ENCODE assay signal across 1 cellular context in genomic region chr3:52845157-52845556, GRCh38.
TF ChIP-seq lines count a peak whose summit lies in the region.

No MANE protein-coding gene starts in this region.

TF ChIP-seq in HepG2, 621 proteins besides CTCF, POLR2A, EP300 and RAD21 (continues in another document):
- TF ChIP-seq HDAC1 (CRISPR knock-in tag; IDR thresholded peaks at IDR 0.05), result peak; percentile 28; the same call in 1 of the 2 replicates
- TF ChIP-seq SRF (IDR thresholded peaks at IDR 0.05; ENCODE audit: low read depth, low read length), result no peak
- TF ChIP-seq KDM2A (CRISPR knock-in tag; IDR thresholded peaks at IDR 0.05; ENCODE audit: borderline replicate concordance, low read depth), result no peak
- no peak for TF ChIP-seq HOXA5 (CRISPR knock-in tag; IDR thresholded peaks at IDR 0.05)
- TF ChIP-seq SOX5 (CRISPR knock-in tag; IDR thresholded peaks at IDR 0.05; ENCODE audit: borderline replicate concordance), result peak; percentile 77
- TF ChIP-seq ZNF781 (CRISPR knock-in tag; IDR thresholded peaks at IDR 0.05; ENCODE audit: borderline replicate concordance, not compliant biosample characterization), result no peak
- TF ChIP-seq, protein P1, sequence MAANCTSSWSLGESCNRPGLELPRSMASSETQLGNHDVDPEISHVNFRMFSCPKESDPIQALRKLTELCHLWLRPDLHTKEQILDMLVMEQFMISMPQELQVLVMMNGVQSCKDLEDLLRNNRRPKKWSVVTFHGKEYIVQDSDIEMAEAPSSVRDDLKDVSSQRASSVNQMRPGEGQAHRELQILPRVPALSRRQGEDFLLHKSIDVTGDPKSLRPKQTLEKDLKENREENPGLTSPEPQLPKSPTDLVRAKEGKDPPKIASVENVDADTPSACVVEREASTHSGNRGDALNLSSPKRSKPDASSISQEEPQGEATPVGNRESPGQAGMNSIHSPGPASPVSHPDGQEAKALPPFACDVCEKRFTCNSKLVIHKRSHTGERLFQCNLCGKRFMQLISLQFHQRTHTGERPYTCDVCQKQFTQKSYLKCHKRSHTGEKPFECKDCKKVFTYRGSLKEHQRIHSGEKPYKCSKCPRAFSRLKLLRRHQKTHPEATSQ (CRISPR knock-in tag; IDR thresholded peaks at IDR 0.05; ENCODE audit: borderline replicate concordance), result no peak
- no peak for TF ChIP-seq ZNF883 (CRISPR knock-in tag; IDR thresholded peaks at IDR 0.05; ENCODE audit: not compliant biosample characterization)
- no peak for TF ChIP-seq ZBTB1 (CRISPR knock-in tag; IDR thresholded peaks at IDR 0.05; ENCODE audit: borderline replicate concordance)
- 0 out of 2 replicates have a peak, but pooled peaks have one; percentile 27 for TF ChIP-seq MEIS2 (CRISPR knock-in tag; IDR thresholded peaks at IDR 0.05)
- no peak for TF ChIP-seq NFAT5 (CRISPR knock-in tag; IDR thresholded peaks at IDR 0.05)
- no peak for TF ChIP-seq PHB2 (IDR thresholded peaks at IDR 0.05; ENCODE audit: partially characterized antibody)
- peak; percentile 28; the same call in 1 of the 2 replicates for TF ChIP-seq FOXO1 (CRISPR knock-in tag; IDR thresholded peaks at IDR 0.05)
- TF ChIP-seq ZNF644 (CRISPR knock-in tag; IDR thresholded peaks at IDR 0.05; ENCODE audit: low read depth), result no peak; the same call in 1 of the 2 replicates
- TF ChIP-seq, protein P2, sequence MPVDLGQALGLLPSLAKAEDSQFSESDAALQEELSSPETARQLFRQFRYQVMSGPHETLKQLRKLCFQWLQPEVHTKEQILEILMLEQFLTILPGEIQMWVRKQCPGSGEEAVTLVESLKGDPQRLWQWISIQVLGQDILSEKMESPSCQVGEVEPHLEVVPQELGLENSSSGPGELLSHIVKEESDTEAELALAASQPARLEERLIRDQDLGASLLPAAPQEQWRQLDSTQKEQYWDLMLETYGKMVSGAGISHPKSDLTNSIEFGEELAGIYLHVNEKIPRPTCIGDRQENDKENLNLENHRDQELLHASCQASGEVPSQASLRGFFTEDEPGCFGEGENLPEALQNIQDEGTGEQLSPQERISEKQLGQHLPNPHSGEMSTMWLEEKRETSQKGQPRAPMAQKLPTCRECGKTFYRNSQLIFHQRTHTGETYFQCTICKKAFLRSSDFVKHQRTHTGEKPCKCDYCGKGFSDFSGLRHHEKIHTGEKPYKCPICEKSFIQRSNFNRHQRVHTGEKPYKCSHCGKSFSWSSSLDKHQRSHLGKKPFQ (CRISPR knock-in tag; IDR thresholded peaks at IDR 0.05; ENCODE audit: insufficient replicate concordance), result no peak
- TF ChIP-seq MTF1 (CRISPR knock-in tag; IDR thresholded peaks at IDR 0.05), result no peak
- TF ChIP-seq CBX1 (IDR thresholded peaks at IDR 0.05; ENCODE audit: low read depth), result no peak
- TF ChIP-seq NKX3-1 (CRISPR knock-in tag; IDR thresholded peaks at IDR 0.05), result no peak
- TF ChIP-seq, protein P3, sequence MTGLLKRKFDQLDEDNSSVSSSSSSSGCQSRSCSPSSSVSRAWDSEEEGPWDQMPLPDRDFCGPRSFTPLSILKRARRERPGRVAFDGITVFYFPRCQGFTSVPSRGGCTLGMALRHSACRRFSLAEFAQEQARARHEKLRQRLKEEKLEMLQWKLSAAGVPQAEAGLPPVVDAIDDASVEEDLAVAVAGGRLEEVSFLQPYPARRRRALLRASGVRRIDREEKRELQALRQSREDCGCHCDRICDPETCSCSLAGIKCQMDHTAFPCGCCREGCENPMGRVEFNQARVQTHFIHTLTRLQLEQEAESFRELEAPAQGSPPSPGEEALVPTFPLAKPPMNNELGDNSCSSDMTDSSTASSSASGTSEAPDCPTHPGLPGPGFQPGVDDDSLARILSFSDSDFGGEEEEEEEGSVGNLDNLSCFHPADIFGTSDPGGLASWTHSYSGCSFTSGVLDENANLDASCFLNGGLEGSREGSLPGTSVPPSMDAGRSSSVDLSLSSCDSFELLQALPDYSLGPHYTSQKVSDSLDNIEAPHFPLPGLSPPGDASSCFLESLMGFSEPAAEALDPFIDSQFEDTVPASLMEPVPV (CRISPR knock-in tag; IDR thresholded peaks at IDR 0.05), result no peak
- TF ChIP-seq LCORL (IDR thresholded peaks at IDR 0.05), result no peak
- TF ChIP-seq LCORL (CRISPR knock-in tag; IDR thresholded peaks at IDR 0.05), result peak; percentile 62; the same call in 1 of the 2 replicates
- no peak for TF ChIP-seq HNF1A (IDR thresholded peaks at IDR 0.05; ENCODE audit: low read depth)
- TF ChIP-seq HNF1A (CRISPR knock-in tag; IDR thresholded peaks at IDR 0.05; ENCODE audit: borderline replicate concordance), result peak; percentile 26; the same call in 1 of the 2 replicates
- TF ChIP-seq SALL1 (CRISPR knock-in tag; IDR thresholded peaks at IDR 0.05), result peak; percentile 44; the same call in 1 of the 2 replicates
- TF ChIP-seq, protein P4, sequence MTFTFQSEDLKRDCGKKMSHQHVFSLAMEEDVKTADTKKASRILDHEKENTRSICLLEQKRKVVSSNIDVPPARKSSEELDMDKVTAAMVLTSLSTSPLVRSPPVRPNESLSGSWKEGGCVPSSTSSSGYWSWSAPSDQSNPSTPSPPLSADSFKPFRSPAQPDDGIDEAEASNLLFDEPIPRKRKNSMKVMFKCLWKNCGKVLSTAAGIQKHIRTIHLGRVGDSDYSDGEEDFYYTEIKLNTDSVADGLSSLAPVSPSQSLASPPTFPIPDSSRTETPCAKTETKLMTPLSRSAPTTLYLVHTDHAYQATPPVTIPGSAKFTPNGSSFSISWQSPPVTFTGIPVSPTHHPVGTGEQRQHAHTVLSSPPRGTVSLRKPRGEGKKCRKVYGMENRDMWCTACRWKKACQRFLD (CRISPR knock-in tag; IDR thresholded peaks at IDR 0.05; ENCODE audit: borderline replicate concordance), result no peak
- TF ChIP-seq, protein P5, sequence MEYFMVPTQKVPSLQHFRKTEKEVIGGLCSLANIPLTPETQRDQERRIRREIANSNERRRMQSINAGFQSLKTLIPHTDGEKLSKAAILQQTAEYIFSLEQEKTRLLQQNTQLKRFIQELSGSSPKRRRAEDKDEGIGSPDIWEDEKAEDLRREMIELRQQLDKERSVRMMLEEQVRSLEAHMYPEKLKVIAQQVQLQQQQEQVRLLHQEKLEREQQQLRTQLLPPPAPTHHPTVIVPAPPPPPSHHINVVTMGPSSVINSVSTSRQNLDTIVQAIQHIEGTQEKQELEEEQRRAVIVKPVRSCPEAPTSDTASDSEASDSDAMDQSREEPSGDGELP (IDR thresholded peaks at IDR 0.05; ENCODE audit: borderline replicate concordance, low read depth), result peak; percentile 38; the same call in 1 of the 2 replicates
- TF ChIP-seq, protein P6, sequence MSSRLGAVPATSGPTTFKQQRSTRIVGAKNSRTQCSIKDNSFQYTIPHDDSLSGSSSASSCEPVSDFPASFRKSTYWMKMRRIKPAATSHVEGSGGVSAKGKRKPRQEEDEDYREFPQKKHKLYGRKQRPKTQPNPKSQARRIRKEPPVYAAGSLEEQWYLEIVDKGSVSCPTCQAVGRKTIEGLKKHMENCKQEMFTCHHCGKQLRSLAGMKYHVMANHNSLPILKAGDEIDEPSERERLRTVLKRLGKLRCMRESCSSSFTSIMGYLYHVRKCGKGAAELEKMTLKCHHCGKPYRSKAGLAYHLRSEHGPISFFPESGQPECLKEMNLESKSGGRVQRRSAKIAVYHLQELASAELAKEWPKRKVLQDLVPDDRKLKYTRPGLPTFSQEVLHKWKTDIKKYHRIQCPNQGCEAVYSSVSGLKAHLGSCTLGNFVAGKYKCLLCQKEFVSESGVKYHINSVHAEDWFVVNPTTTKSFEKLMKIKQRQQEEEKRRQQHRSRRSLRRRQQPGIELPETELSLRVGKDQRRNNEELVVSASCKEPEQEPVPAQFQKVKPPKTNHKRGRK (CRISPR knock-in tag; IDR thresholded peaks at IDR 0.05), result no peak
- TF ChIP-seq ZNF747 (CRISPR knock-in tag; IDR thresholded peaks at IDR 0.05; ENCODE audit: borderline replicate concordance), result no peak
- no peak for TF ChIP-seq ZNF512B (CRISPR knock-in tag; IDR thresholded peaks at IDR 0.05; ENCODE audit: borderline replicate concordance)
- TF ChIP-seq, protein P7, sequence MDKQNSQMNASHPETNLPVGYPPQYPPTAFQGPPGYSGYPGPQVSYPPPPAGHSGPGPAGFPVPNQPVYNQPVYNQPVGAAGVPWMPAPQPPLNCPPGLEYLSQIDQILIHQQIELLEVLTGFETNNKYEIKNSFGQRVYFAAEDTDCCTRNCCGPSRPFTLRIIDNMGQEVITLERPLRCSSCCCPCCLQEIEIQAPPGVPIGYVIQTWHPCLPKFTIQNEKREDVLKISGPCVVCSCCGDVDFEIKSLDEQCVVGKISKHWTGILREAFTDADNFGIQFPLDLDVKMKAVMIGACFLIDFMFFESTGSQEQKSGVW (CRISPR knock-in tag; IDR thresholded peaks at IDR 0.05; ENCODE audit: borderline replicate concordance), result no peak
- no peak for TF ChIP-seq ZFP90 (CRISPR knock-in tag; IDR thresholded peaks at IDR 0.05; ENCODE audit: borderline replicate concordance)
